31 cellular contexts compared by ENCODE assay signal in genomic region chr10:70074147-70074546, GRCh38.
"Had no signal": no experiment of that assay in that cellular context is flagged by ENCODE, and none has a peak within 500 bp of the region (broad histone marks: within the 10 kb centered on the region; RNA-seq: fewer than 3 reads in every experiment).

No MANE protein-coding gene starts in this region.

- H3K4me2 ChIP-seq: PC-9 had no signal

- DNase-seq: activated CD4-positive, alpha-beta memory T cell treated with anti-CD3 and anti-CD28 coated beads, Interleukin-2, amount 10 ng/mL, durations not matched to agents 7 days and 5 days; activated CD4-positive, alpha-beta T cell treated with anti-CD3 and anti-CD28 coated beads for 1 hour; activated CD4-positive, alpha-beta T cell treated with anti-CD3 and anti-CD28 coated beads for 48 hours; activated CD4-positive, CD25-positive, alpha-beta regulatory T cell; activated CD8-positive, alpha-beta memory T cell treated with anti-CD3 and anti-CD28 coated beads for 24 hours; activated CD8-positive, alpha-beta memory T cell treated with anti-CD3 and anti-CD28 coated beads, Interleukin-2, amount 10 ng/mL, durations not matched to agents 7 days and 5 days; activated CD8-positive, alpha-beta memory T cell treated with anti-CD3 and anti-CD28 coated beads, Interleukin-2, amount 50 U/mL, for 48 hours; activated effector memory CD4-positive, alpha-beta T cell treated with Interleukin-2 at 50 U/mL for 16 hours; activated naive CD4-positive, alpha-beta T cell; activated naive CD4-positive, alpha-beta T cell treated with anti-CD3 and anti-CD28 coated beads, Interleukin-2, amount 50 U/mL, for 16 hours; activated naive CD8-positive, alpha-beta T cell treated with anti-CD3 and anti-CD28 coated beads for 36 hours; activated T-cell treated with anti-CD3 and anti-CD28 coated beads, Interleukin-2, amount 50 U/mL, for 48 hours; amygdala; body of pancreas; NCI-H1048; NCI-H1105 treated with DMSO at 0.1 percent for 48 hours; NCI-H1436; NCI-H1694; NCI-H1930; NCI-H2107; NCI-H2171; NCI-H510A; NCI-H526; NCI-H748 treated with DMSO at 0.1 percent for 48 hours; PC-9; SIG-M5; T1000; WERI-Rb-1 had no signal

- H3K36me3 ChIP-seq: ascending aorta, breast epithelium had no signal

- H2AFZ ChIP-seq: PC-9 had no signal

- H3K27ac ChIP-seq: ascending aorta, body of pancreas, breast epithelium, PC-9, RWPE1, WERI-Rb-1 had no signal

- H3K4me3 ChIP-seq: ascending aorta, body of pancreas, breast epithelium, PC-9 had no signal

- H3K4me1 ChIP-seq: ascending aorta, body of pancreas, breast epithelium had no signal

- H3K27me3 ChIP-seq: ascending aorta, body of pancreas, breast epithelium had no signal

- H3K9me3 ChIP-seq: ascending aorta, body of pancreas, breast epithelium had no signal
